ENCODE assay signal across 15 cellular contexts in genomic region chr10:123926401-123927264, GRCh38. TPM values are rescaled to one million over a fixed set of nuclear protein-coding genes. Genes with fewer than 3 reads are reported as not detected.
A peak's percentile ranks its signal among the peaks of the same experiment; 100 is the strongest.
DNase-seq lines count a peak whose midpoint lies in the region; ATAC-seq, FAIRE-seq and TF ChIP-seq lines count a peak whose summit lies in the region.
"Had no signal": no experiment of that assay in that cellular context is flagged by ENCODE, and none has a peak within 500 bp of the region (broad histone marks: within the 10 kb centered on the region; RNA-seq: fewer than 3 reads in every experiment).

No MANE protein-coding gene starts in this region.

- H3K14ac ChIP-seq in H1 (ENCODE audit: insufficient read length): no peak overlapping the region

- intact Hi-C loops in aorta (cut with DNase I): no loop called here

- H3K9ac ChIP-seq in H1 (replicated peaks in 1 of 4; ENCODE audit: extremely low read depth in 1 of 4, low read depth in 3 of 4, low read length in 3 of 4): no peak overlapping the region

- H3K9me3 ChIP-seq in H1 (ENCODE audit: insufficient read depth in 2 of 2, low read depth in 1 of 2, low read length in 1 of 2) (peaks cover 12 to 19% of the 10 kb centered on the region in 2 experiments; a peak in 3 of 4 replicates), aorta (ENCODE audit: control insufficient read depth, low read length) (peaks cover 6% of the 10 kb centered on the region)
- H3K9me3 ChIP-seq: suprapubic skin had no signal

- no peak overlapping the region for H3K23ac ChIP-seq in H1 (ENCODE audit: insufficient read length)

- H3K56ac ChIP-seq in H1 (replicated peaks; ENCODE audit: insufficient read length, low read depth, low read length): no peak overlapping the region

- no peak overlapping the region for H2AK5ac ChIP-seq in H1 (ENCODE audit: low read depth, low read length)

- H3K18ac ChIP-seq in H1 (ENCODE audit: extremely low read depth, low read length): no peak overlapping the region

- H3K23me2 ChIP-seq in H1 (ENCODE audit: low read depth, low read length): no peaks in the 10 kb centered on the region

- DNase-seq in AG08395 (ENCODE audit: low spot score) (peak; percentile 64), GM06990 (ENCODE audit: extremely low read depth, insufficient read length) (peak; percentile 29), H1 (ENCODE audit: low read depth in 1 of 2, low spot score in 2 of 2) (no peak), aorta (no peak), C1 segment of cervical spinal cord (lab: John Stamatoyannopoulos, UW) (no peak)
- DNase-seq in activated CD8-positive, alpha-beta memory T cell treated with anti-CD3 and anti-CD28 coated beads, Interleukin-2, amount 50 U/mL, for 48 hours: no peak
- DNase-seq: DMS79 treated with DMSO at 0.1 percent for 48 hours; naive thymus-derived CD8-positive, alpha-beta T cell; NCI-H187; SHP77 had no signal

- no peak overlapping the region for H2BK20ac ChIP-seq in H1 (ENCODE audit: low read length)

- H3K27me3 ChIP-seq in GM06990 (replicated peaks; ENCODE audit: control insufficient read depth, insufficient read depth, low read length): no peaks in the 10 kb centered on the region
- H3K27me3 ChIP-seq in H1 (replicated peaks in 1 of 4; ENCODE audit: control insufficient read depth in 3 of 4, extremely low read depth in 1 of 4, insufficient read depth in 3 of 4, low read length in 3 of 4): no peaks in the 10 kb centered on the region; a peak in 1 of 7 replicates
- no peaks in the 10 kb centered on the region for H3K27me3 ChIP-seq in aorta (ENCODE audit: control insufficient read depth in 1 of 2, insufficient read depth in 2 of 2, low read length in 1 of 2)

- H2AFZ ChIP-seq in H1 (ENCODE audit: low read length): no peak overlapping the region

- no peaks in the 10 kb centered on the region for H3K79me2 ChIP-seq in H1 (ENCODE audit: control insufficient read depth in 1 of 2, insufficient read depth in 2 of 2, low read length in 2 of 2)

- H3K79me1 ChIP-seq in H1 (ENCODE audit: low read depth, low read length): no peaks in the 10 kb centered on the region

- no peak overlapping the region for H2BK5ac ChIP-seq in H1 (ENCODE audit: low read depth, low read length)

- H3K27ac ChIP-seq in H1 (ENCODE audit: low read depth, low read length): no peak overlapping the region
- no peak overlapping the region for H3K27ac ChIP-seq in aorta (ENCODE audit: low read depth in 1 of 2, low read length in 2 of 2)
- H3K27ac ChIP-seq: suprapubic skin had no signal

- no peak for TF ChIP-seq RAD21 in H1 (IDR thresholded peaks at IDR 0.05 in 1 of 2, conservative IDR thresholded peaks at IDR 0.05 in 1 of 2; ENCODE audit: low read depth in 2 of 2, low read length in 2 of 2)

- CTCF ChIA-PET in H1 (lab: Charles Lee; ENCODE audit: partially characterized antibody): interaction anchor here (0.6 to 1.4 kb wide), 3 partner anchors 10 to 59 kb away, joined by 3 to 4 read pairs (median 3); no protein-coding TSS in a partner anchor

- POLR2A ChIA-PET in H1 (lab: Charles Lee; ENCODE audit: partially characterized antibody): no interaction called here

- ATAC-seq in HG03354 (IDR thresholded peaks at IDR 0.05; ENCODE audit: poor library complexity, severe bottlenecking, unreplicated experiment) (peak; percentile 61), aorta (ENCODE audit: low FRiP score) (no peak), GM18873 (IDR thresholded peaks at IDR 0.05; ENCODE audit: low FRiP score, unreplicated experiment) (no peak)
- ATAC-seq: naive thymus-derived CD8-positive, alpha-beta T cell had no signal

- TF ChIP-seq EP300 in H1 (IDR thresholded peaks at IDR 0.05; ENCODE audit: borderline replicate concordance in 1 of 2, low read depth in 2 of 2, low read length in 2 of 2): no peak

- no peak for FAIRE-seq in H1 (lab: Jason Lieb, UNC)

- no peak for TF ChIP-seq CTCF in GM06990 (IDR thresholded peaks at IDR 0.05; ENCODE audit: insufficient read depth, low read length, poor library complexity, severe bottlenecking)
- TF ChIP-seq CTCF in H1 (IDR thresholded peaks at IDR 0.05; ENCODE audit: control extremely low read depth in 1 of 3, insufficient read depth in 1 of 3, low read depth in 1 of 3, low read length in 3 of 3): no peak

- no peaks in the 10 kb centered on the region for H4K20me1 ChIP-seq in H1 (replicated peaks in 1 of 2; ENCODE audit: control insufficient read depth in 1 of 2, insufficient read depth in 2 of 2, low read length in 2 of 2)

- no peak overlapping the region for H3K4me2 ChIP-seq in H1 (ENCODE audit: insufficient read depth in 1 of 2, low read depth in 2 of 2, low read length in 2 of 2)

- no peak overlapping the region for H2BK15ac ChIP-seq in H1 (ENCODE audit: low read length)

- H4K8ac ChIP-seq in H1 (ENCODE audit: extremely low read depth, insufficient read depth, low read length): no peak overlapping the region

- H3K36me3 ChIP-seq in GM06990 (ENCODE audit: control insufficient read depth, insufficient read depth, low read length): no peaks in the 10 kb centered on the region
- H3K36me3 ChIP-seq in H1 (ENCODE audit: control insufficient read depth in 2 of 4, insufficient read depth in 4 of 4, low read length in 3 of 4): no peaks in the 10 kb centered on the region
- H3K36me3 ChIP-seq in aorta (ENCODE audit: control insufficient read depth in 1 of 2, insufficient read depth in 2 of 2, low read length in 1 of 2): no peaks in the 10 kb centered on the region
- H3K36me3 ChIP-seq: suprapubic skin had no signal

- H3K4me1 ChIP-seq in H1 (replicated peaks in 1 of 4; ENCODE audit: control insufficient read depth in 3 of 4, insufficient read depth in 4 of 4, low read length in 3 of 4): no peaks in the 10 kb centered on the region
- H3K4me1 ChIP-seq in aorta (ENCODE audit: control insufficient read depth in 1 of 2, insufficient read depth in 2 of 2, low read length in 2 of 2): no peaks in the 10 kb centered on the region

- no peak overlapping the region for H4K91ac ChIP-seq in H1 (replicated peaks; ENCODE audit: insufficient read length, low read length)

- 87% methylated on average over 7 of the region's 7 CpGs; no CpG with 5 or more reads in 1 of the 2 experiments for WGBS in H1 (ENCODE audit: extremely low coverage in 1 of 2, insufficient coverage in 1 of 2, insufficient read length in 1 of 2, insufficient replicate concordance in 2 of 2, low coverage in 1 of 2, low lambda C conversion rate in 2 of 2, missing lambda C conversion rate in 1 of 2), 2 experiments
- WGBS in aorta, 2 donors: 53 to 70% methylated on average over 7 of the region's 7 CpGs

- no peak overlapping the region for H4K5ac ChIP-seq in H1 (ENCODE audit: insufficient read length, low read depth, low read length)

- no peak overlapping the region for H3K4ac ChIP-seq in H1 (replicated peaks; ENCODE audit: insufficient read length, low read depth, low read length)

- H3K4me3 ChIP-seq in GM06990 (replicated peaks; ENCODE audit: low read depth, low read length) (no peak overlapping the region), H1 (ENCODE audit: extremely low read depth in 1 of 4, insufficient read depth in 2 of 4, low read depth in 3 of 4, low read length in 4 of 4) (no peak overlapping the region), aorta (ENCODE audit: low read length in 2 of 2) (no peak overlapping the region)
- H3K4me3 ChIP-seq: suprapubic skin had no signal

- no peak overlapping the region for H2BK12ac ChIP-seq in H1 (ENCODE audit: low read depth, low read length)

- TF ChIP-seq POLR2A in H1 (IDR thresholded peaks at IDR 0.05; ENCODE audit: control extremely low read depth in 1 of 2, low read depth in 2 of 2, low read length in 2 of 2): no peak

- H2BK120ac ChIP-seq in H1 (replicated peaks; ENCODE audit: low read depth, low read length): no peak overlapping the region

TF ChIP-seq in H1, 55 proteins besides CTCF, POLR2A, EP300 and RAD21:
- peak; percentile 56; the same call in 1 of the 2 replicates for TF ChIP-seq BACH1 (IDR thresholded peaks at IDR 0.05; ENCODE audit: low read length)
- TF ChIP-seq NRF1 (IDR thresholded peaks at IDR 0.05; ENCODE audit: low read depth, low read length): no peak
- TF ChIP-seq KDM1A (IDR thresholded peaks at IDR 0.05; ENCODE audit: borderline replicate concordance, low read length): no peak
- TF ChIP-seq SIN3A (conservative IDR thresholded peaks at IDR 0.05 in 1 of 2, IDR thresholded peaks at IDR 0.05 in 1 of 2; ENCODE audit: low read depth in 1 of 2, low read length in 2 of 2): no peak
- no peak for TF ChIP-seq TCF12 (IDR thresholded peaks at IDR 0.05; ENCODE audit: low read depth, low read length)
- no peak for TF ChIP-seq RFX5 (IDR thresholded peaks at IDR 0.05; ENCODE audit: borderline replicate concordance, low read depth, low read length)
TF ChIP-seq in H1: peak in this region for 1.

RNA-seq across cellular contexts. Expression of gene CPXM2, which starts 35.0 kb away (rescaled TPM):
- total RNA-seq in H1 (2021; fragmentation: NEBNext Ultra II Directional; extraction: Animal tissue kit (Norgen Biotek cat#: 25700)): 2.5 and 2.9 TPM in 2 replicates
- polyA plus RNA-seq in H1 (2011; rRNA removed): 2.3 and 2.4 TPM in 2 replicates
- 3.1 TPM for polyA plus RNA-seq in H1 (2011; cell fraction: cytosol; rRNA removed)
- polyA plus RNA-seq in H1 (2011; cell fraction: nucleus; rRNA removed): 3.8 TPM
- polyA plus RNA-seq in H1 (2012, experiment 1 of 2): 2.6 to 5.1 TPM (median 3.9 TPM) in 4 replicates
- 1.0 TPM for polyA plus RNA-seq in H1 (2012, experiment 2 of 2)
- polyA plus RNA-seq in H1 (2013, experiment 1 of 2): 2.9 TPM
- 3.0 TPM for polyA plus RNA-seq in H1 (2013, experiment 2 of 2)
- 1.6 and 2.1 TPM in 2 replicates for polyA minus RNA-seq in H1 (2011; rRNA and poly(A)+ RNA removed)
- polyA minus RNA-seq in H1 (2011; cell fraction: cytosol; rRNA and poly(A)+ RNA removed): 2.1 TPM
- 5.0 TPM for polyA minus RNA-seq in H1 (2011; cell fraction: nucleus; rRNA and poly(A)+ RNA removed)
- total RNA-seq in aorta: 100 to 1,000 TPM; 116 to 169 TPM
- polyA plus RNA-seq in aorta: 100 to 1,000 TPM in 1 of 2 donors, 10 to 100 TPM in 1; 43.8 to 103 TPM
- total RNA-seq: activated CD8-positive, alpha-beta memory T cell treated with anti-CD3 and anti-CD28 coated beads for 36 hours; chondrocyte; naive thymus-derived CD8-positive, alpha-beta T cell had no signal
- polyA plus RNA-seq: naive thymus-derived CD8-positive, alpha-beta T cell had no signal

Comparison
In these comparisons a context has a peak if more than half of its experiments do, and no peak if none do; other contexts are left out.
1. DNase-seq: peak in AG08395 (single experiment) and GM06990 (single experiment); none in H1 (0 of 2), aorta (0 of 2), activated CD8-positive, alpha-beta memory T cell treated with anti-CD3 and anti-CD28 coated beads, Interleukin-2, amount 50 U/mL, for 48 hours (single experiment) and C1 segment of cervical spinal cord (0 of 14).
2. RNA of gene CPXM2, which starts 35.0 kb away (total RNA-seq): 116 to 169 TPM in aorta; 2.5 to 2.9 TPM in H1; every median in the first group is over 10 times any median in the second.